ENCODE assay signal across 15 cellular contexts in genomic region chr2:207616185-207616584, GRCh38. TPM values are rescaled to one million over a fixed set of nuclear protein-coding genes. Genes with fewer than 3 reads are reported as not detected.
DNase-seq lines count a peak whose midpoint lies in the region; TF ChIP-seq lines count a peak whose summit lies in the region.
"Had no signal": no experiment of that assay in that cellular context is flagged by ENCODE, and none has a peak within 500 bp of the region (broad histone marks: within the 10 kb centered on the region; RNA-seq: fewer than 3 reads in every experiment).

No MANE protein-coding gene starts in this region.

- TF ChIP-seq CTCF in fibroblast of pulmonary artery (IDR thresholded peaks at IDR 0.05; ENCODE audit: low read length, missing control alignments) (no peak), smooth muscle cell (IDR thresholded peaks at IDR 0.05; ENCODE audit: borderline replicate concordance, insufficient read depth, poor library complexity, severe bottlenecking) (no peak)

- H3K79me2 ChIP-seq in smooth muscle cell (ENCODE audit: low read depth), result no peaks in the 10 kb centered on the region

- H3K36me3 ChIP-seq in SJSA1 (peaks cover 22% of the 10 kb centered on the region), smooth muscle cell (ENCODE audit: low read depth) (no peaks in the 10 kb centered on the region)
- H3K36me3 ChIP-seq: adrenal gland had no signal

- peak; percentile 27 for DNase-seq in GM03348 (ENCODE audit: low spot score)
- DNase-seq in SJSA1 (ENCODE audit: low read depth in 1 of 2, low spot score in 2 of 2), result peak in 1 of 2 experiments; percentile 72
- DNase-seq in fibroblast of pulmonary artery (ENCODE audit: low read depth), result peak; percentile 37
- DNase-seq in smooth muscle cell (lab: John Stamatoyannopoulos, UW; ENCODE audit: unreplicated experiment), result no peak
- no peak for DNase-seq in NCI-H1105 (lab: John Stamatoyannopoulos, UW)
- no peak for DNase-seq in DMS153 treated with DMSO at 0.1 percent for 48 hours (lab: John Stamatoyannopoulos, UW; ENCODE audit: unreplicated experiment)
- DNase-seq in SIG-M5 treated with dmso at 0.1 percent for 504 hours (lab: John Stamatoyannopoulos, UW; ENCODE audit: unreplicated experiment), result no peak
- DNase-seq: adrenal gland; CD8-positive, alpha-beta memory T cell; foreskin melanocyte; midbrain; NCI-H1930; NCI-H524; nucleus accumbens; tibial artery had no signal

- H4K20me1 ChIP-seq in smooth muscle cell (ENCODE audit: low read depth), result no peaks in the 10 kb centered on the region

- no peak overlapping the region for H3K9ac ChIP-seq in smooth muscle cell (ENCODE audit: low read depth)

- H3K27me3 ChIP-seq in SJSA1 (replicated peaks), result no peaks in the 10 kb centered on the region
- no peaks in the 10 kb centered on the region for H3K27me3 ChIP-seq in smooth muscle cell (ENCODE audit: low read depth)
- H3K27me3 ChIP-seq: adrenal gland, tibial artery had no signal

- no peak overlapping the region for H2AFZ ChIP-seq in smooth muscle cell (ENCODE audit: low read depth)

- H3F3A ChIP-seq in smooth muscle cell (ENCODE audit: low read depth), result peaks cover 13% of the 10 kb centered on the region

- H3K4me1 ChIP-seq in SJSA1 (replicated peaks) (peaks cover 25% of the 10 kb centered on the region), smooth muscle cell (ENCODE audit: low read depth) (no peaks in the 10 kb centered on the region)
- H3K4me1 ChIP-seq: tibial artery had no signal

- peak overlapping the region; percentile 97 for H3K27ac ChIP-seq in SJSA1
- H3K27ac ChIP-seq in smooth muscle cell (ENCODE audit: low read depth), result peak overlapping the region; percentile 90
- H3K27ac ChIP-seq: tibial artery had no signal

- peak overlapping the region; percentile 47 for H3K4me2 ChIP-seq in smooth muscle cell

- no peaks in the 10 kb centered on the region for H3K9me3 ChIP-seq in SJSA1 (replicated peaks)
- no peaks in the 10 kb centered on the region for H3K9me3 ChIP-seq in smooth muscle cell (replicated peaks; ENCODE audit: low read depth)
- H3K9me3 ChIP-seq: adrenal gland, tibial artery had no signal

- H3K4me3 ChIP-seq in SJSA1, result no peak overlapping the region
- H3K4me3 ChIP-seq in fibroblast of pulmonary artery (replicated peaks; ENCODE audit: low read depth, low read length), result no peak overlapping the region
- no peak overlapping the region for H3K4me3 ChIP-seq in smooth muscle cell
- H3K4me3 ChIP-seq: adrenal gland, tibial artery had no signal

- 72% methylated on average over 4 of the region's 4 CpGs for WGBS in smooth muscle cell (ENCODE audit: low lambda C conversion rate)

RNA-seq across cellular contexts. Expression of gene METTL21A, which starts 9.0 kb away (rescaled TPM):
- 10.6 and 25.4 TPM in 2 replicates for total RNA-seq in SJSA1 (2014; rRNA removed; shearing (Covaris generic))
- total RNA-seq in smooth muscle cell, result 19.6 and 19.7 TPM in 2 replicates
- polyA plus RNA-seq in smooth muscle cell, result 13.0 and 21.0 TPM in 2 replicates

Comparison
In these comparisons a context has a peak if more than half of its experiments do, and no peak if none do; other contexts are left out.
1. DNase-seq: peak in GM03348 (single experiment) and fibroblast of pulmonary artery (single experiment); none in smooth muscle cell (single experiment), NCI-H1105 (single experiment), DMS153 treated with DMSO at 0.1 percent for 48 hours (single experiment) and SIG-M5 treated with dmso at 0.1 percent for 504 hours (single experiment).